In the genomic region with DNA sequence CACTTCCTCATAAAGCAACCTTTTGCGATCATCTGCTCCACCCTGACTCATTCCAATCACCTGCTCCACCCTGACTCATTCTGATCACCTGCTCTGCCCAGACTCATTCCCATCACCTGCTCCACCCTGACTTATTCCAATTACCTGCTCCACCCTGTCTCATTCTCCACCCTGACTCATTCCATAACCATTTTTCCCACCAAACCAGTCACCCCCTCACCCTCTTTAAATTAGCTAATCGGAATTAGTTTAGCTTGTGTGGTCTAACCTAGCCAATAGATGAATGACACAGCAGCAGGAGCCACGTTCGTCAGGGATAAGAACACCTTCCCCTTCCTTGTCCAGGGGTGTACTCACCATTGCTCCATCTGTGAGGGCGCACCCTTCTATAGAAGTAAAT, we compare ENCODE assay signal across 18 cellular contexts.
DNase-seq lines count a peak whose midpoint lies in the region; ATAC-seq and TF ChIP-seq lines count a peak whose summit lies in the region.
"Had no signal": no experiment of that assay in that cellular context is flagged by ENCODE, and none has a peak within 500 bp of the region (broad histone marks: within the 10 kb centered on the region; RNA-seq: fewer than 3 reads in every experiment).

No MANE protein-coding gene starts in this region.

- WGBS in mesendoderm (ENCODE audit: extremely low coverage, insufficient coverage, low lambda C conversion rate), result no CpG with 5 or more reads among the region's 5 CpGs

- H2AFZ ChIP-seq in neural progenitor cell (replicated peaks), result no peak overlapping the region

- H3K36me3 ChIP-seq in neural progenitor cell, result no peaks in the 10 kb centered on the region
- no peaks in the 10 kb centered on the region for H3K36me3 ChIP-seq in mesendoderm (ENCODE audit: control insufficient read depth, insufficient read depth, low read length)
- H3K36me3 ChIP-seq: BLaER1 treated with 17β-estradiol and CSF1 and Interleukin-3, amounts not matched to agents 10 nM and 100 nM had no signal

- H3K4me3 Mint-ChIP-seq in activated CD4-positive, alpha-beta T cell treated with anti-CD3 and anti-CD28 coated beads, Interleukin-2, amount 10 ng/mL, durations not matched to agents 24 days and 14 days, result no peak overlapping the region
- H3K4me3 Mint-ChIP-seq in type B pancreatic cell (no peak overlapping the region), neural progenitor cell (no peak overlapping the region)
- H3K4me3 Mint-ChIP-seq: CD8-positive, alpha-beta T cell had no signal

- H2BK15ac ChIP-seq in mesendoderm (replicated peaks; ENCODE audit: low read depth), result no peak overlapping the region

- no peaks in the 10 kb centered on the region for H3K4me1 ChIP-seq in foreskin keratinocyte
- peaks cover 18% of the 10 kb centered on the region for H3K4me1 ChIP-seq in neural progenitor cell
- no peaks in the 10 kb centered on the region for H3K4me1 ChIP-seq in mesendoderm (ENCODE audit: control insufficient read depth, low read depth, low read length)
- H3K4me1 ChIP-seq: BLaER1 treated with 17β-estradiol and CSF1 and Interleukin-3, amounts not matched to agents 10 nM and 100 nM had no signal

- H3F3A ChIP-seq in neural progenitor cell (ENCODE audit: low read depth), result peaks cover 8% of the 10 kb centered on the region

- no peak overlapping the region for H3K56ac ChIP-seq in mesendoderm (ENCODE audit: low read length)

- no peak overlapping the region for H2BK5ac ChIP-seq in mesendoderm (ENCODE audit: low read length)

- H2BK120ac ChIP-seq in mesendoderm (ENCODE audit: low read depth, low read length), result no peak overlapping the region

- H3K4me3 ChIP-seq in neural progenitor cell (no peak overlapping the region), mesendoderm (ENCODE audit: low read length) (no peak overlapping the region)
- H3K4me3 ChIP-seq: BLaER1 treated with 17β-estradiol and CSF1 and Interleukin-3, amounts not matched to agents 10 nM and 100 nM had no signal

- H3K4me2 ChIP-seq in neural progenitor cell (no peak overlapping the region), mesendoderm (ENCODE audit: low read length) (no peak overlapping the region)
- H3K4me2 ChIP-seq: BLaER1 treated with 17β-estradiol and CSF1 and Interleukin-3, amounts not matched to agents 10 nM and 100 nM had no signal

- H3K27ac Mint-ChIP-seq in activated CD4-positive, alpha-beta T cell treated with anti-CD3 and anti-CD28 coated beads, Interleukin-2, amount 10 ng/mL, durations not matched to agents 24 days and 14 days, result no peak overlapping the region
- H3K27ac Mint-ChIP-seq in type B pancreatic cell (peak overlapping the region; percentile 53), neural progenitor cell (no peak overlapping the region)
- H3K27ac Mint-ChIP-seq: CD8-positive, alpha-beta T cell had no signal

- H3K23ac ChIP-seq in mesendoderm (ENCODE audit: low read length), result no peak overlapping the region

- TF ChIP-seq CTCF in foreskin keratinocyte (conservative IDR thresholded peaks at IDR 0.05) (no peak), type B pancreatic cell (conservative IDR thresholded peaks at IDR 0.05) (no peak), neural progenitor cell (IDR thresholded peaks at IDR 0.05) (no peak)

- no peaks in the 10 kb centered on the region for H3K27me3 ChIP-seq in foreskin keratinocyte
- H3K27me3 ChIP-seq in neural progenitor cell, result no peaks in the 10 kb centered on the region
- H3K27me3 ChIP-seq in mesendoderm (ENCODE audit: insufficient read depth, low read length, poor library complexity), result no peaks in the 10 kb centered on the region
- H3K27me3 ChIP-seq: BLaER1 treated with 17β-estradiol and CSF1 and Interleukin-3, amounts not matched to agents 10 nM and 100 nM had no signal

- H4K20me1 ChIP-seq in neural progenitor cell (ENCODE audit: low read depth), result no peaks in the 10 kb centered on the region
- H4K20me1 ChIP-seq: BLaER1 treated with 17β-estradiol and CSF1 and Interleukin-3, amounts not matched to agents 10 nM and 100 nM had no signal

- H3K4ac ChIP-seq in mesendoderm (ENCODE audit: low read depth, low read length), result no peak overlapping the region

- H3K9me3 Mint-ChIP-seq in activated CD4-positive, alpha-beta T cell treated with anti-CD3 and anti-CD28 coated beads, Interleukin-2, amount 10 ng/mL, durations not matched to agents 24 days and 14 days, result peaks cover 8% of the 10 kb centered on the region
- H3K9me3 Mint-ChIP-seq in type B pancreatic cell (peaks cover 12% of the 10 kb centered on the region), neural progenitor cell (peaks cover 7% of the 10 kb centered on the region)

- H4K8ac ChIP-seq in mesendoderm (ENCODE audit: low read depth, low read length), result no peak overlapping the region

- DNase-seq in activated CD4-positive, alpha-beta T cell treated with anti-CD3 and anti-CD28 coated beads, Interleukin-2, amount 10 ng/mL, durations not matched to agents 24 days and 14 days, result peak; percentile 31
- no peak for DNase-seq in activated CD4-positive, alpha-beta T cell treated with anti-CD3 and anti-CD28 coated beads, Interleukin-2, amount 50 U/mL, for 48 hours
- peak; percentile 34 for DNase-seq in SW480 (ENCODE audit: low spot score)
- DNase-seq in foreskin keratinocyte, result peak; percentile 76 to 83
- DNase-seq in type B pancreatic cell (ENCODE audit: extremely low spot score, unreplicated experiment), result no peak
- no peak for DNase-seq in neural progenitor cell (ENCODE audit: low spot score)
- no peak for DNase-seq in NCI-H2107 (lab: John Stamatoyannopoulos, UW)
- no peak for DNase-seq in mesendoderm
- DNase-seq: 8988T; CD8-positive, alpha-beta T cell; DMS153; GDM1; Kasumi-1; NCI-H1694 treated with DMSO at 0.1 percent for 48 hours; NCI-H446 treated with DMSO at 0.1 percent for 48 hours; NCI-H526 treated with DMSO at 0.1 percent for 48 hours; SHP77 had no signal

- no peak overlapping the region for H3K9ac ChIP-seq in neural progenitor cell
- no peak overlapping the region for H3K9ac ChIP-seq in mesendoderm (ENCODE audit: low read length)
- H3K9ac ChIP-seq: BLaER1 treated with 17β-estradiol and CSF1 and Interleukin-3, amounts not matched to agents 10 nM and 100 nM had no signal

- no peak overlapping the region for H3K18ac ChIP-seq in mesendoderm (ENCODE audit: low read length)

- H3K79me1 ChIP-seq in mesendoderm (ENCODE audit: low read length), result no peaks in the 10 kb centered on the region

- H3K9me3 ChIP-seq in neural progenitor cell (ENCODE audit: low read depth), result no peaks in the 10 kb centered on the region

- H3K36me3 Mint-ChIP-seq in activated CD4-positive, alpha-beta T cell treated with anti-CD3 and anti-CD28 coated beads, Interleukin-2, amount 10 ng/mL, durations not matched to agents 24 days and 14 days (ENCODE audit: low read depth), result peaks cover 4% of the 10 kb centered on the region
- H3K36me3 Mint-ChIP-seq in type B pancreatic cell, result peaks cover 5% of the 10 kb centered on the region
- peaks cover 3% of the 10 kb centered on the region for H3K36me3 Mint-ChIP-seq in neural progenitor cell

- intact Hi-C loops in activated CD4-positive, alpha-beta T cell treated with anti-CD3 and anti-CD28 coated beads, Interleukin-2, amount 10 ng/mL, durations not matched to agents 24 days and 14 days (cut with micrococcal nuclease), result no loop called here

- peaks cover 11% of the 10 kb centered on the region for H3K4me1 Mint-ChIP-seq in activated CD4-positive, alpha-beta T cell treated with anti-CD3 and anti-CD28 coated beads, Interleukin-2, amount 10 ng/mL, durations not matched to agents 24 days and 14 days
- H3K4me1 Mint-ChIP-seq in type B pancreatic cell (ENCODE audit: unreplicated experiment) (peaks cover 19% of the 10 kb centered on the region), neural progenitor cell (peaks cover 21% of the 10 kb centered on the region)

- H3K27ac ChIP-seq in foreskin keratinocyte (peak overlapping the region; percentile 70), neural progenitor cell (no peak overlapping the region), mesendoderm (ENCODE audit: low read depth, low read length) (no peak overlapping the region)
- H3K27ac ChIP-seq: BLaER1 treated with 17β-estradiol and CSF1 and Interleukin-3, amounts not matched to agents 10 nM and 100 nM had no signal

- H3K79me2 ChIP-seq in neural progenitor cell (ENCODE audit: low read depth) (no peaks in the 10 kb centered on the region), mesendoderm (ENCODE audit: control insufficient read depth, insufficient read depth, low read length) (no peaks in the 10 kb centered on the region)

- H2AK5ac ChIP-seq in mesendoderm (ENCODE audit: low read length), result no peak overlapping the region

- H3K27me3 Mint-ChIP-seq in activated CD4-positive, alpha-beta T cell treated with anti-CD3 and anti-CD28 coated beads, Interleukin-2, amount 10 ng/mL, durations not matched to agents 24 days and 14 days, result peaks cover 4% of the 10 kb centered on the region
- H3K27me3 Mint-ChIP-seq in type B pancreatic cell (no peaks in the 10 kb centered on the region), neural progenitor cell (ENCODE audit: insufficient read depth, low read depth) (peaks cover 6% of the 10 kb centered on the region)

- ATAC-seq in foreskin keratinocyte, result peak; percentile 94
- ATAC-seq: CD8-positive, alpha-beta T cell had no signal

- no peak overlapping the region for H4K5ac ChIP-seq in mesendoderm (ENCODE audit: low read length)

Comparison
In these comparisons a context has a peak if more than half of its experiments do, and no peak if none do; other contexts are left out.
1. DNase-seq: peak in activated CD4-positive, alpha-beta T cell treated with anti-CD3 and anti-CD28 coated beads, Interleukin-2, amount 10 ng/mL, durations not matched to agents 24 days and 14 days (single experiment), SW480 (single experiment) and foreskin keratinocyte (2 of 2); none in activated CD4-positive, alpha-beta T cell treated with anti-CD3 and anti-CD28 coated beads, Interleukin-2, amount 50 U/mL, for 48 hours (0 of 2), type B pancreatic cell (single experiment), neural progenitor cell (single experiment), NCI-H2107 (single experiment) and mesendoderm (single experiment).